In the genomic region with DNA sequence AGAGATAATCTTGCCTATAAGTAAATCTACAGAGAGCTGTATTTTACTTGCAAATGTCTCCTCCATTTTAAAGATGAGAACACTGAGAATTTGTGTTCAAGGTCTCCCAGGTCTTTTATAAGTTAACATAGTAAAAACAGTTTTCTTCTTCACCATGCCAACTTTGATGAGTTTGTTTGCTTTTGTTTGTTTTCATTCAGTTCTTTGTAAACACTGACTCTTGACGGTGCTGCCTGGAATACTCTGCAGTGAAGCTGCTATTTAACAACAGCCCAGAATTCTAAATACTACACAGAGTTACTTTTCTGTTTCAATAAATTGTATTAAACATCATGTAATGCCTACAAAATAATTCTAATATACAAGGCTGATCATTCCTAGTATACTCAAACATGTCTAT, we compare ENCODE assay signal across 1 cellular context.
TF ChIP-seq lines count a peak whose summit lies in the region.

No MANE protein-coding gene starts in this region.

TF ChIP-seq in SK-N-SH, 30 proteins besides CTCF, POLR2A, EP300 and RAD21:
- TF ChIP-seq, protein P1, sequence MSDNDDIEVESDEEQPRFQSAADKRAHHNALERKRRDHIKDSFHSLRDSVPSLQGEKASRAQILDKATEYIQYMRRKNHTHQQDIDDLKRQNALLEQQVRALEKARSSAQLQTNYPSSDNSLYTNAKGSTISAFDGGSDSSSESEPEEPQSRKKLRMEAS (IDR thresholded peaks at IDR 0.05; ENCODE audit: low read depth): no peak
- no peak for TF ChIP-seq MEF2A (IDR thresholded peaks at IDR 0.05; ENCODE audit: borderline replicate concordance, low read depth)
- TF ChIP-seq GATA2 (CRISPR knock-in tag; IDR thresholded peaks at IDR 0.05): no peak
- TF ChIP-seq, protein P2, sequence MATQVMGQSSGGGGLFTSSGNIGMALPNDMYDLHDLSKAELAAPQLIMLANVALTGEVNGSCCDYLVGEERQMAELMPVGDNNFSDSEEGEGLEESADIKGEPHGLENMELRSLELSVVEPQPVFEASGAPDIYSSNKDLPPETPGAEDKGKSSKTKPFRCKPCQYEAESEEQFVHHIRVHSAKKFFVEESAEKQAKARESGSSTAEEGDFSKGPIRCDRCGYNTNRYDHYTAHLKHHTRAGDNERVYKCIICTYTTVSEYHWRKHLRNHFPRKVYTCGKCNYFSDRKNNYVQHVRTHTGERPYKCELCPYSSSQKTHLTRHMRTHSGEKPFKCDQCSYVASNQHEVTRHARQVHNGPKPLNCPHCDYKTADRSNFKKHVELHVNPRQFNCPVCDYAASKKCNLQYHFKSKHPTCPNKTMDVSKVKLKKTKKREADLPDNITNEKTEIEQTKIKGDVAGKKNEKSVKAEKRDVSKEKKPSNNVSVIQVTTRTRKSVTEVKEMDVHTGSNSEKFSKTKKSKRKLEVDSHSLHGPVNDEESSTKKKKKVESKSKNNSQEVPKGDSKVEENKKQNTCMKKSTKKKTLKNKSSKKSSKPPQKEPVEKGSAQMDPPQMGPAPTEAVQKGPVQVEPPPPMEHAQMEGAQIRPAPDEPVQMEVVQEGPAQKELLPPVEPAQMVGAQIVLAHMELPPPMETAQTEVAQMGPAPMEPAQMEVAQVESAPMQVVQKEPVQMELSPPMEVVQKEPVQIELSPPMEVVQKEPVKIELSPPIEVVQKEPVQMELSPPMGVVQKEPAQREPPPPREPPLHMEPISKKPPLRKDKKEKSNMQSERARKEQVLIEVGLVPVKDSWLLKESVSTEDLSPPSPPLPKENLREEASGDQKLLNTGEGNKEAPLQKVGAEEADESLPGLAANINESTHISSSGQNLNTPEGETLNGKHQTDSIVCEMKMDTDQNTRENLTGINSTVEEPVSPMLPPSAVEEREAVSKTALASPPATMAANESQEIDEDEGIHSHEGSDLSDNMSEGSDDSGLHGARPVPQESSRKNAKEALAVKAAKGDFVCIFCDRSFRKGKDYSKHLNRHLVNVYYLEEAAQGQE (IDR thresholded peaks at IDR 0.05; ENCODE audit: low read depth, low read length): no peak
- TF ChIP-seq SMC3 (IDR thresholded peaks at IDR 0.05; ENCODE audit: low read depth, low read length): no peak
